9 cellular contexts compared by ENCODE assay signal in genomic region chr19:17311455-17312248, GRCh38. TPM values are rescaled to one million over a fixed set of nuclear protein-coding genes. Genes with fewer than 3 reads are reported as not detected.
DNase-seq lines count a peak whose midpoint lies in the region; ATAC-seq lines count a peak whose summit lies in the region.
"Had no signal": no experiment of that assay in that cellular context is flagged by ENCODE, and none has a peak within 500 bp of the region (broad histone marks: within the 10 kb centered on the region; RNA-seq: fewer than 3 reads in every experiment).

No MANE protein-coding gene starts in this region.

- H3K4me3 Mint-ChIP-seq in activated T-helper 17 cell treated with anti-CD3 and anti-CD28 coated beads, Interleukin-2, amount 50 U/mL, for 72 hours: peak overlapping the region; percentile 51
- H3K4me3 Mint-ChIP-seq in immature natural killer cell: peak overlapping the region; percentile 14 to 61 (median 46)

- H3K4me2 ChIP-seq in GM23248 (ENCODE audit: unreplicated experiment): peak overlapping the region; percentile 53

- no peak overlapping the region for H2AFZ ChIP-seq in ACC112 (ENCODE audit: low read length, unreplicated experiment)
- no peak overlapping the region for H2AFZ ChIP-seq in GM23248

- H3K4me3 ChIP-seq in ACC112 (ENCODE audit: low read depth, low read length) (peak overlapping the region; percentile 22; the same call in 1 of the 2 replicates), GM23248 (peak overlapping the region; percentile 43; the same call in 1 of the 2 replicates)
- H3K4me3 ChIP-seq: right atrium auricular region had no signal

- H3K27ac ChIP-seq in ACC112 (ENCODE audit: low read depth, low read length) (peak overlapping the region; percentile 70), GM23248 (peak overlapping the region; percentile 69)
- H3K27ac ChIP-seq: right atrium auricular region had no signal

- DNase-seq in GM23248 (peak; percentile 85), immature natural killer cell (no peak), ureter (ENCODE audit: low spot score) (no peak), NCI-H187 treated with DMSO at 0.1 percent for 48 hours (lab: John Stamatoyannopoulos, UW) (no peak)

- H3F3A ChIP-seq in GM23248 (ENCODE audit: insufficient read depth): 0 out of 2 replicates have a peak, but pooled peaks cover under 1% of the 10 kb centered on the region

- H3K9ac ChIP-seq in GM23248: peak overlapping the region; percentile 62

- H3K4me1 ChIP-seq in ACC112 (ENCODE audit: control insufficient read depth, insufficient read depth, low read length, unreplicated experiment) (peaks cover 26% of the 10 kb centered on the region), GM23248 (ENCODE audit: insufficient read depth) (peaks cover 26% of the 10 kb centered on the region)

- no peaks in the 10 kb centered on the region for H3K9me3 Mint-ChIP-seq in activated T-helper 17 cell treated with anti-CD3 and anti-CD28 coated beads, Interleukin-2, amount 50 U/mL, for 72 hours
- no peaks in the 10 kb centered on the region for H3K9me3 Mint-ChIP-seq in immature natural killer cell

- H4K20me1 ChIP-seq in GM23248 (ENCODE audit: insufficient read depth): no peaks in the 10 kb centered on the region

- in situ Hi-C loops in GM23248 (cut with MboI): no loop called here

- ATAC-seq in activated T-helper 17 cell treated with anti-CD3 and anti-CD28 coated beads, Interleukin-2, amount 50 U/mL, for 72 hours (replicated peaks): no peak
- ATAC-seq in GM18519 (IDR thresholded peaks at IDR 0.05; ENCODE audit: low FRiP score, unreplicated experiment) (no peak), GM19467 (IDR thresholded peaks at IDR 0.05; ENCODE audit: unreplicated experiment) (no peak)

- H3K4me1 Mint-ChIP-seq in activated T-helper 17 cell treated with anti-CD3 and anti-CD28 coated beads, Interleukin-2, amount 50 U/mL, for 72 hours: peaks cover 21% of the 10 kb centered on the region
- peaks cover 30 to 34% of the 10 kb centered on the region in 2 donors for H3K4me1 Mint-ChIP-seq in immature natural killer cell

- H3K79me2 ChIP-seq in ACC112 (ENCODE audit: control insufficient read depth, insufficient read depth, low read length, unreplicated experiment) (peaks cover 37% of the 10 kb centered on the region), GM23248 (ENCODE audit: insufficient read depth) (peaks cover 68% of the 10 kb centered on the region)

- H3K36me3 ChIP-seq in ACC112 (ENCODE audit: insufficient read depth, low read length) (no peaks in the 10 kb centered on the region), GM23248 (ENCODE audit: low read depth) (no peaks in the 10 kb centered on the region; the same call in 1 of the 2 replicates)

- H3K9me3 ChIP-seq in GM23248 (ENCODE audit: low read depth): no peaks in the 10 kb centered on the region
- H3K9me3 ChIP-seq: right atrium auricular region had no signal

- peaks cover 49% of the 10 kb centered on the region for H3K36me3 Mint-ChIP-seq in activated T-helper 17 cell treated with anti-CD3 and anti-CD28 coated beads, Interleukin-2, amount 50 U/mL, for 72 hours (ENCODE audit: low read depth)
- H3K36me3 Mint-ChIP-seq in immature natural killer cell: no peaks in the 10 kb centered on the region

- H3K27ac Mint-ChIP-seq in activated T-helper 17 cell treated with anti-CD3 and anti-CD28 coated beads, Interleukin-2, amount 50 U/mL, for 72 hours: no peak overlapping the region
- peak overlapping the region in 4 of 6 donors; percentile 40 to 80 (median 44) for H3K27ac Mint-ChIP-seq in immature natural killer cell

- WGBS in GM23248 (ENCODE audit: low coverage in 1 of 2, low lambda C conversion rate in 2 of 2, missing lambda C conversion rate in 2 of 2), 2 experiments: 70 to 73% methylated on average over 14 to 15 of the region's 15 CpGs

- H3K27me3 Mint-ChIP-seq in activated T-helper 17 cell treated with anti-CD3 and anti-CD28 coated beads, Interleukin-2, amount 50 U/mL, for 72 hours: no peaks in the 10 kb centered on the region
- peaks cover 5 to 9% (median 6%) of the 10 kb centered on the region in 3 donors for H3K27me3 Mint-ChIP-seq in immature natural killer cell (ENCODE audit: low read depth in 3 of 3)

- H3K9me2 ChIP-seq in GM23248 (ENCODE audit: insufficient read depth): no peaks in the 10 kb centered on the region

- H3K27me3 ChIP-seq in ACC112 (ENCODE audit: insufficient read depth, low read length) (no peaks in the 10 kb centered on the region), GM23248 (replicated peaks; ENCODE audit: insufficient read depth) (no peaks in the 10 kb centered on the region)
- H3K27me3 ChIP-seq: right atrium auricular region had no signal

RNA-seq across cellular contexts. Expression of gene DDA1, which starts 2.3 kb away (rescaled TPM):
- total RNA-seq in GM23248 (2014; rRNA removed; shearing (Covaris generic)): 10.9 and 40.8 TPM in 2 replicates
- 87.8 and 96.9 TPM in 2 replicates for polyA plus RNA-seq in GM23248 (2016; fragmentation: Nextera tagmentation; extraction: Ambion mirVana)
- 10 to 100 TPM; 27.8 to 45.8 TPM for total RNA-seq in activated T-helper 17 cell treated with anti-CD3 and anti-CD28 coated beads, Interleukin-2, amount 50 U/mL, for 72 hours
- polyA plus RNA-seq in immature natural killer cell: 10 to 100 TPM; 30.0 to 48.6 (median 40.6) TPM
- total RNA-seq in ureter: 32.0 TPM

RNA-seq across cellular contexts. Expression of gene MRPL34, which starts 6.0 kb away (rescaled TPM):
- total RNA-seq in GM23248 (2014; rRNA removed; shearing (Covaris generic)): 14.7 and 23.0 TPM in 2 replicates
- 74.5 and 78.8 TPM in 2 replicates for polyA plus RNA-seq in GM23248 (2016; fragmentation: Nextera tagmentation; extraction: Ambion mirVana)
- 10 to 100 TPM; 56.2 to 95.9 TPM for total RNA-seq in activated T-helper 17 cell treated with anti-CD3 and anti-CD28 coated beads, Interleukin-2, amount 50 U/mL, for 72 hours
- 100 to 1,000 TPM; 189 to 270 (median 197) TPM for polyA plus RNA-seq in immature natural killer cell
- total RNA-seq in ureter: 48.5 TPM

RNA-seq across cellular contexts. Expression of gene ABHD8, which starts 8.4 kb away (rescaled TPM):
- total RNA-seq in GM23248 (2014; rRNA removed; shearing (Covaris generic)): 10.9 and 19.1 TPM in 2 replicates
- 8.7 and 9.1 TPM in 2 replicates for polyA plus RNA-seq in GM23248 (2016; fragmentation: Nextera tagmentation; extraction: Ambion mirVana)
- total RNA-seq in activated T-helper 17 cell treated with anti-CD3 and anti-CD28 coated beads, Interleukin-2, amount 50 U/mL, for 72 hours: 1 to 10 TPM; 8.0 to 8.5 TPM
- polyA plus RNA-seq in immature natural killer cell: 10 to 100 TPM in 1 of 3 donors, 1 to 10 TPM in 2; 7.5 to 10.3 (median 8.3) TPM
- total RNA-seq in ureter: 6.3 TPM

RNA-seq across cellular contexts. Expression of gene ANO8, which starts 23.0 kb away (rescaled TPM):
- 2.8 and 4.0 TPM in 2 replicates for total RNA-seq in GM23248 (2014; rRNA removed; shearing (Covaris generic))
- polyA plus RNA-seq in GM23248 (2016; fragmentation: Nextera tagmentation; extraction: Ambion mirVana) (0.52 and 0.61 TPM in 2 replicates), immature natural killer cell (under 1 TPM; 0.06 to 0.40 (median 0.12) TPM)
- total RNA-seq in activated T-helper 17 cell treated with anti-CD3 and anti-CD28 coated beads, Interleukin-2, amount 50 U/mL, for 72 hours: 1 to 10 TPM; 3.6 to 3.9 TPM
- total RNA-seq in ureter: 7.9 TPM

RNA-seq across cellular contexts. Expression of gene GTPBP3, which starts 25.7 kb away (rescaled TPM):
- total RNA-seq in GM23248 (2014; rRNA removed; shearing (Covaris generic)): 11.4 and 14.8 TPM in 2 replicates
- polyA plus RNA-seq in GM23248 (2016; fragmentation: Nextera tagmentation; extraction: Ambion mirVana): 7.6 and 7.9 TPM in 2 replicates
- 10 to 100 TPM; 14.7 to 29.6 TPM for total RNA-seq in activated T-helper 17 cell treated with anti-CD3 and anti-CD28 coated beads, Interleukin-2, amount 50 U/mL, for 72 hours
- polyA plus RNA-seq in immature natural killer cell: 1 to 10 TPM; 2.8 to 8.8 (median 3.1) TPM
- 30.3 TPM for total RNA-seq in ureter
